ENCODE assay signal across 10 cellular contexts in genomic region chr1:114755006-114755936, GRCh38. TPM values are rescaled to one million over a fixed set of nuclear protein-coding genes. Genes with fewer than 3 reads are reported as not detected.
DNase-seq lines count a peak whose midpoint lies in the region; ATAC-seq and TF ChIP-seq lines count a peak whose summit lies in the region.
"Had no signal": no experiment of that assay in that cellular context is flagged by ENCODE, and none has a peak within 500 bp of the region (broad histone marks: within the 10 kb centered on the region; RNA-seq: fewer than 3 reads in every experiment).

No MANE protein-coding gene starts in this region.

- CTCF ChIA-PET in PC-9 (lab: Charles Lee) = no interaction called here

- H3K4me1 ChIP-seq in H9 (ENCODE audit: insufficient read depth, low read length) (peaks cover 9% of the 10 kb centered on the region; the same call in 1 of the 2 replicates), PC-9 (replicated peaks; ENCODE audit: insufficient read depth) (peaks cover 34% of the 10 kb centered on the region), gastrocnemius medialis (peaks cover 56 to 61% of the 10 kb centered on the region in 2 donors)

- no peak for DNase-seq in H9
- DNase-seq in PC-9 = peak in 1 of 2 experiments; percentile 58
- DNase-seq in epithelial cell of proximal tubule (ENCODE audit: low read depth) = no peak
- DNase-seq in gastrocnemius medialis = no peak
- no peak for DNase-seq in DMS79 (lab: John Stamatoyannopoulos, UW)
- DNase-seq in pons (ENCODE audit: low spot score) = no peak
- DNase-seq in NCI-H1417 (lab: John Stamatoyannopoulos, UW) = no peak
- no peak for DNase-seq in AG08396 (ENCODE audit: low spot score)
- DNase-seq: stimulated activated CD8-positive, alpha-beta memory T cell treated with anti-CD3 and anti-CD28 coated beads, Interleukin-4, amount 100 ng/mL, for 48 hours had no signal

- no peak overlapping the region for H2AK5ac ChIP-seq in H9 (ENCODE audit: insufficient read length, low read length)

- H3K4me1 Mint-ChIP-seq in H9 = peaks cover 52 to 54% of the 10 kb centered on the region in 2 experiments

- no peak overlapping the region for H3K27ac ChIP-seq in H9 (ENCODE audit: insufficient read length, low read depth, low read length)
- H3K27ac ChIP-seq in PC-9 = 0 out of 2 replicates have a peak overlapping the region, but pooled peaks have one; percentile 17
- H3K27ac ChIP-seq in gastrocnemius medialis = peak overlapping the region; percentile 97 to 100 (median 98)

- no peaks in the 10 kb centered on the region; a peak in 2 of 5 replicates for H3K9me3 Mint-ChIP-seq in H9

- H3K23ac ChIP-seq in H9 (ENCODE audit: insufficient read length, low read depth, low read length) = no peak overlapping the region

- H3F3A ChIP-seq in PC-9 (ENCODE audit: insufficient read depth, low read depth) = peaks cover 22% of the 10 kb centered on the region

- no peak overlapping the region for H4K5ac ChIP-seq in H9 (ENCODE audit: insufficient read length, low read depth, low read length)

- H3K79me2 ChIP-seq in H9 (ENCODE audit: insufficient read depth, low read length) = peaks cover 60% of the 10 kb centered on the region
- H3K79me2 ChIP-seq in PC-9 (ENCODE audit: low read depth) = peaks cover 76% of the 10 kb centered on the region

- H2BK12ac ChIP-seq in H9 (ENCODE audit: insufficient read length, low read depth, low read length) = no peak overlapping the region

- no peak overlapping the region for H3T11ph ChIP-seq in H9 (ENCODE audit: low read length)

- no peaks in the 10 kb centered on the region for H3K9me2 ChIP-seq in PC-9 (ENCODE audit: insufficient read depth)

- H4K8ac ChIP-seq in H9 (replicated peaks; ENCODE audit: insufficient read length, low read depth, low read length) = no peak overlapping the region

- peak overlapping the region; percentile 100 for H3K4me3 Mint-ChIP-seq in H9

- peak overlapping the region; percentile 37 to 68 (median 62); a peak in 4 of 7 replicates for H3K27ac Mint-ChIP-seq in H9

- H3K56ac ChIP-seq in H9 (ENCODE audit: insufficient read length, low read depth, low read length) = no peak overlapping the region

- BruUV-seq in PC-9 (replicated peaks; lab: Mats Ljungman, UMichigan) = no TSS peak

- H3K36me3 ChIP-seq in PC-9 (ENCODE audit: low read depth) (peaks cover 32% of the 10 kb centered on the region), gastrocnemius medialis (no peaks in the 10 kb centered on the region)

- intact Hi-C loops in PC-9 (cut with micrococcal nuclease; ENCODE audit: unreplicated experiment) (loop anchor here (5.0 kb wide), 1 partner anchor 357 kb away; no protein-coding TSS in a partner anchor), gastrocnemius medialis (cut with DNase I; ENCODE audit: low total_unique reads) (loop anchor here (5.0 to 10.0 kb wide), 3 partner anchors 427 to 1800 kb away; partner anchors contain the start of gene SLC16A1)

- peaks cover 3% of the 10 kb centered on the region for H4K20me1 ChIP-seq in H9 (ENCODE audit: control insufficient read depth, insufficient read depth, insufficient read length)
- H4K20me1 ChIP-seq in PC-9 (ENCODE audit: insufficient read depth) = peaks cover 70% of the 10 kb centered on the region

- H3K4me2 ChIP-seq in H9 (ENCODE audit: insufficient read depth, insufficient read length, low read length) (peak overlapping the region; percentile 77), PC-9 (peak overlapping the region; percentile 84)

- H2BK20ac ChIP-seq in H9 (ENCODE audit: low read depth, low read length, poor library complexity, severe bottlenecking) = no peak overlapping the region

- H3K9ac ChIP-seq in H9 (ENCODE audit: extremely low read depth, insufficient read length, low read length) = no peak overlapping the region

- no peak overlapping the region for H4K91ac ChIP-seq in H9 (ENCODE audit: insufficient read length, low read depth, low read length)

- H3K36me3 Mint-ChIP-seq in H9 (ENCODE audit: insufficient read depth in 1 of 3, low read depth in 3 of 3) = peaks cover 12 to 36% (median 33%) of the 10 kb centered on the region in 3 experiments

- POLR2A ChIA-PET in PC-9 (lab: Charles Lee; ENCODE audit: unreplicated experiment) = no interaction called here

- H2BK5ac ChIP-seq in H9 (ENCODE audit: insufficient read length, low read length) = no peak overlapping the region

- in situ Hi-C loops in gastrocnemius medialis (cut with MboI; ENCODE audit: low sequenced_read_pairs in 4 of 4) = loop anchor here in 3 of 4 donors (10.0 to 25.0 kb wide), 2 partner anchors 168 to 170 kb away; partner anchors contain the start of gene BCAS2 (in 3 of the 3)

- no peak for ATAC-seq in gastrocnemius medialis

- peaks cover 3% of the 10 kb centered on the region for H3K23me2 ChIP-seq in H9 (ENCODE audit: insufficient read length, low read depth, low read length, poor library complexity, severe bottlenecking)

- TF ChIP-seq POLR2A in gastrocnemius medialis (IDR thresholded peaks at IDR 0.05) = no peak

- H3K14ac ChIP-seq in H9 (ENCODE audit: insufficient read depth, low read length) = no peak overlapping the region

- H3K27me3 ChIP-seq in H9 (ENCODE audit: insufficient read depth, low read length) (no peaks in the 10 kb centered on the region), PC-9 (ENCODE audit: insufficient read depth, low read depth) (no peaks in the 10 kb centered on the region), gastrocnemius medialis (no peaks in the 10 kb centered on the region)

- H3K9me3 ChIP-seq in H9 (ENCODE audit: control insufficient read depth, low read depth, low read length) (no peaks in the 10 kb centered on the region), PC-9 (ENCODE audit: insufficient read depth, low read depth) (no peaks in the 10 kb centered on the region), gastrocnemius medialis (no peaks in the 10 kb centered on the region)

- H3K79me1 ChIP-seq in H9 (ENCODE audit: insufficient read depth, low read depth, low read length, poor library complexity, severe bottlenecking) = peaks cover 5% of the 10 kb centered on the region

- no peak overlapping the region for H3K4ac ChIP-seq in H9 (ENCODE audit: low read depth, low read length)

- no peak overlapping the region for H3K18ac ChIP-seq in H9 (ENCODE audit: insufficient read length, low read depth, low read length)

- H3K27me3 Mint-ChIP-seq in H9 (ENCODE audit: low read depth) = peaks cover 1% of the 10 kb centered on the region; the same call in 1 of the 2 replicates

- TF ChIP-seq CTCF in H9 (conservative IDR thresholded peaks at IDR 0.05) (no peak), PC-9 (conservative IDR thresholded peaks at IDR 0.05) (no peak), epithelial cell of proximal tubule (conservative IDR thresholded peaks at IDR 0.05; ENCODE audit: low read depth, low read length) (no peak), gastrocnemius medialis (IDR thresholded peaks at IDR 0.05 in 4 of 5, conservative IDR thresholded peaks at IDR 0.05 in 1 of 5) (no peak)

- WGBS in H9 (ENCODE audit: extremely low coverage, insufficient read length, low lambda C conversion rate) = no CpG with 5 or more reads among the region's 7 CpGs

- H2BK15ac ChIP-seq in H9 (ENCODE audit: low read depth, low read length) = no peak overlapping the region

- no peak overlapping the region for H2BK120ac ChIP-seq in H9 (ENCODE audit: low read depth, low read length, poor library complexity, severe bottlenecking)

- no peak overlapping the region for H2AFZ ChIP-seq in H9 (ENCODE audit: low read length)
- H2AFZ ChIP-seq in PC-9 = no peak overlapping the region

- H3K4me3 ChIP-seq in PC-9 (peak overlapping the region; percentile 79), epithelial cell of proximal tubule (ENCODE audit: low read depth, low read length) (peak overlapping the region; percentile 100), gastrocnemius medialis (peak overlapping the region; percentile 83 to 98 (median 90))

RNA-seq across cellular contexts. Expression of gene CSDE1, which starts 2.5 kb away (rescaled TPM):
- total RNA-seq in H9 (2021) (630 and 645 TPM in 2 replicates), PC-9 (2021) (536 and 650 TPM in 2 replicates), epithelial cell of proximal tubule (294 and 312 TPM in 2 replicates), gastrocnemius medialis (1,000 to 10,000 TPM; 2,331 to 4,024 (median 3,697) TPM)

RNA-seq across cellular contexts. Expression of gene SIKE1, which starts 25.2 kb away (rescaled TPM):
- total RNA-seq in H9 (2021) = 75.3 and 75.5 TPM in 2 replicates
- 61.4 and 61.9 TPM in 2 replicates for total RNA-seq in PC-9 (2021)
- total RNA-seq in epithelial cell of proximal tubule = 34.8 and 56.6 TPM in 2 replicates
- 10 to 100 TPM; 25.7 to 37.8 (median 36.3) TPM for total RNA-seq in gastrocnemius medialis

RNA-seq across cellular contexts. Expression of gene NRAS, which starts 38.7 kb away (rescaled TPM):
- 72.9 and 73.4 TPM in 2 replicates for total RNA-seq in H9 (2021)
- 28.5 and 37.8 TPM in 2 replicates for total RNA-seq in PC-9 (2021)
- 79.4 and 92.3 TPM in 2 replicates for total RNA-seq in epithelial cell of proximal tubule
- total RNA-seq in gastrocnemius medialis = 10 to 100 TPM in 1 of 4 donors, 1 to 10 TPM in 3; 3.9 to 10.8 (median 6.6) TPM

RNA-seq across cellular contexts. Expression of gene AMPD1, which starts 59.9 kb away (rescaled TPM):
- not detected in 2 replicates for total RNA-seq in H9 (2021)
- not detected in 2 replicates for total RNA-seq in PC-9 (2021)
- total RNA-seq in epithelial cell of proximal tubule = not detected in 2 replicates
- 10 to 100 TPM; 43.5 to 93.4 (median 68.1) TPM for total RNA-seq in gastrocnemius medialis
- total RNA-seq: dermis microvascular lymphatic vessel endothelial cell had no signal
